ENCODE assay signal across 8 cellular contexts in the genomic region with DNA sequence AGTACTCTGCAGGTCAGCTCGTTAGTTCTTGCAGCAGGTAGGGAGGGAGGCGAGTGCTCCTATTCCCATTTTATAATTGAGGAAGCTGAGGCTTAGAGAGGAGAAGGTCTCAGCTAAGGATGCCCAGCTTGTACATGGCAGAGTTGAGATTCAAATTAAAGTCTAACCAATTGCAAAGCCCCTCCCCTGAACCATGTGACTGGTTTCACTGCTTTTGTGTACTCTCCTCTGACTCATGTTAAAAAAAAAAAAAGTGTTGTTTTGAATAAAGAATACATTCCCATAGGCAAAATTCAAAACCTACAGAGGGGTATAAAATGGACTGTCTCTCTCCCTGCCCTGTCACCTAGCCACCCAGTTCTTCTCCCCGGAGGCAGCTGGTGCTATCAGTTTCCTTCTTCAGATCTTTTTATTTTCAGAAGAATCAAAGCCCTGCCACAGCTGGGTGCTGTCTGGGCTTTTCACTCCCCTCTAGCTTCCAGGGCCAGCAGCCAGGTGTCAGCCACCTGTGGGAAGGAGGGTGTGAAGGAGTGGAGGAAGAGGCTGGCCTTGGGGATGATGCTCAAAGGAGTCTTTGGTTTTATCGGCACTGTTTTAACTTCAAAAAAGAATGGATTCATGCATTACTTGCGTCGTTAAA. TPM values are rescaled to one million over a fixed set of nuclear protein-coding genes. Genes with fewer than 3 reads are reported as not detected.
A peak's percentile ranks its signal among the peaks of the same experiment; 100 is the strongest.
DNase-seq lines count a peak whose midpoint lies in the region; ATAC-seq, FAIRE-seq and TF ChIP-seq lines count a peak whose summit lies in the region.

No MANE protein-coding gene starts in this region.

- peaks cover 55% of the 10 kb centered on the region for H3K79me2 ChIP-seq in keratinocyte (ENCODE audit: control insufficient read depth, insufficient read depth, low read length)

- H2AFZ ChIP-seq in keratinocyte (ENCODE audit: control insufficient read depth, low read length), result no peak overlapping the region

- no peaks in the 10 kb centered on the region for H3K9me3 Mint-ChIP-seq in activated CD8-positive, alpha-beta T cell treated with anti-CD3 and anti-CD28 coated beads, Interleukin-2, amount 10 ng/mL, durations not matched to agents 7 days and 5 days (ENCODE audit: insufficient read depth)

- dilution Hi-C loops in keratinocyte (cut with MboI; ENCODE audit: extremely low pct_ligation_motif_present, low sequenced_read_pairs), result no loop called here

- peaks cover 17% of the 10 kb centered on the region for H3K4me1 ChIP-seq in HUES48 (ENCODE audit: control insufficient read depth, insufficient read depth, low read length)
- peaks cover 20% of the 10 kb centered on the region for H3K4me1 ChIP-seq in keratinocyte (ENCODE audit: control insufficient read depth, extremely low read depth, insufficient read depth, low read length)

- POLR2A ChIA-PET in activated CD8-positive, alpha-beta T cell treated with anti-CD3 and anti-CD28 coated beads, Interleukin-2, amount 10 ng/mL, durations not matched to agents 7 days and 5 days (lab: Charles Lee), result interaction anchor here (1.2 kb wide), 1 partner anchor 100 kb away, joined by 4 read pairs; a partner anchor contains a TSS

- H3K27me3 ChIP-seq in HUES48 (ENCODE audit: control insufficient read depth, insufficient read depth, low read length) (peaks cover 8% of the 10 kb centered on the region), keratinocyte (ENCODE audit: control insufficient read depth, extremely low read depth, insufficient read depth, low read length) (no peaks in the 10 kb centered on the region)

- H3K27me3 Mint-ChIP-seq in activated CD8-positive, alpha-beta T cell treated with anti-CD3 and anti-CD28 coated beads, Interleukin-2, amount 10 ng/mL, durations not matched to agents 7 days and 5 days (ENCODE audit: low read depth), result no peaks in the 10 kb centered on the region

- H3K4me2 ChIP-seq in keratinocyte (ENCODE audit: control insufficient read depth, extremely low read depth, insufficient read depth, low read depth, low read length), result peak overlapping the region; percentile 47

- peak; percentile 85 for DNase-seq in ACHN
- peak; percentile 41 for DNase-seq in activated CD8-positive, alpha-beta T cell treated with anti-CD3 and anti-CD28 coated beads, Interleukin-2, amount 10 ng/mL, durations not matched to agents 7 days and 5 days
- DNase-seq in keratinocyte (ENCODE audit: low read depth, low spot score), result no peak
- no peak for DNase-seq in GM12892 (ENCODE audit: insufficient read length)
- DNase-seq in iPS-NIHi11 (ENCODE audit: low spot score), result no peak
- DNase-seq in posterior vena cava (ENCODE audit: low spot score), result no peak
- DNase-seq in NCI-H1092 (lab: John Stamatoyannopoulos, UW), result no peak

- CTCF ChIA-PET in activated CD8-positive, alpha-beta T cell treated with anti-CD3 and anti-CD28 coated beads, Interleukin-2, amount 10 ng/mL, durations not matched to agents 7 days and 5 days (lab: Charles Lee), result interaction anchor here (1.0 to 11.4 kb wide), 5 partner anchors 90 to 121 kb away, joined by 3 to 188 read pairs (median 3); a partner anchor contains a TSS

- H3K9me3 ChIP-seq in HUES48 (ENCODE audit: control insufficient read depth, insufficient read depth, low read length) (no peaks in the 10 kb centered on the region), keratinocyte (ENCODE audit: control insufficient read depth, low read depth, low read length) (no peaks in the 10 kb centered on the region)

- H3K4me3 Mint-ChIP-seq in activated CD8-positive, alpha-beta T cell treated with anti-CD3 and anti-CD28 coated beads, Interleukin-2, amount 10 ng/mL, durations not matched to agents 7 days and 5 days, result no peak overlapping the region

- intact Hi-C loops in posterior vena cava (cut with DNase I), result no loop called here

- H3K9ac ChIP-seq in HUES48 (ENCODE audit: low read depth, low read length) (no peak overlapping the region), keratinocyte (ENCODE audit: control insufficient read depth, extremely low read depth, insufficient read depth, low read length) (peak overlapping the region; percentile 65)

- H3K27ac ChIP-seq in HUES48 (ENCODE audit: low read depth, low read length) (peak overlapping the region; percentile 66), keratinocyte (ENCODE audit: control insufficient read depth, insufficient read depth, low read length) (peak overlapping the region; percentile 63)

- H3K36me3 Mint-ChIP-seq in activated CD8-positive, alpha-beta T cell treated with anti-CD3 and anti-CD28 coated beads, Interleukin-2, amount 10 ng/mL, durations not matched to agents 7 days and 5 days (ENCODE audit: low read depth), result peaks cover 39% of the 10 kb centered on the region

- no peaks in the 10 kb centered on the region for H3K9me1 ChIP-seq in keratinocyte (ENCODE audit: control insufficient read depth, extremely low read depth, insufficient read depth, low read length)

- H3K27ac Mint-ChIP-seq in activated CD8-positive, alpha-beta T cell treated with anti-CD3 and anti-CD28 coated beads, Interleukin-2, amount 10 ng/mL, durations not matched to agents 7 days and 5 days, result peak overlapping the region; percentile 69

- H3K36me3 ChIP-seq in HUES48 (ENCODE audit: control insufficient read depth, insufficient read depth, low read length), result peaks cover 27% of the 10 kb centered on the region
- peaks cover 18 to 19% of the 10 kb centered on the region in 2 experiments for H3K36me3 ChIP-seq in keratinocyte (ENCODE audit: control insufficient read depth in 2 of 2, extremely low read depth in 1 of 2, insufficient read depth in 2 of 2, low read length in 2 of 2)

- TF ChIP-seq CTCF in keratinocyte (optimal IDR thresholded peaks at IDR 0.05 in 1 of 3, IDR thresholded peaks at IDR 0.05 in 1 of 3, conservative IDR thresholded peaks at IDR 0.05 in 1 of 3; ENCODE audit: extremely low read depth in 1 of 3, insufficient read depth in 2 of 3, low read length in 3 of 3), result no peak

- no peak for TF ChIP-seq POLR2A in GM12892 (IDR thresholded peaks at IDR 0.05; ENCODE audit: low read depth, low read length)

- in situ Hi-C loops in ACHN (cut with HindIII; ENCODE audit: low pct_ligation_motif_present, low pct_unique_long_range_greater_than_20kb, low sequenced_read_pairs), result no loop called here

- peaks cover 43% of the 10 kb centered on the region for H3K4me1 Mint-ChIP-seq in activated CD8-positive, alpha-beta T cell treated with anti-CD3 and anti-CD28 coated beads, Interleukin-2, amount 10 ng/mL, durations not matched to agents 7 days and 5 days (ENCODE audit: low read depth)

- no peak for FAIRE-seq in keratinocyte (lab: Jason Lieb, UNC)
- no peak for FAIRE-seq in GM12892 (lab: Jason Lieb, UNC)

- H4K20me1 ChIP-seq in keratinocyte (ENCODE audit: control insufficient read depth, extremely low read depth, insufficient read depth, low read length), result no peaks in the 10 kb centered on the region

- no peak overlapping the region for H3K4me3 ChIP-seq in HUES48 (ENCODE audit: low read depth, low read length)
- peak overlapping the region in 1 of 3 experiments; percentile 4 for H3K4me3 ChIP-seq in keratinocyte (ENCODE audit: control insufficient read depth in 2 of 3, extremely low read depth in 1 of 3, insufficient read depth in 2 of 3, low read depth in 1 of 3, low read length in 3 of 3)

- peak; percentile 20 for ATAC-seq in activated CD8-positive, alpha-beta T cell treated with anti-CD3 and anti-CD28 coated beads, Interleukin-2, amount 10 ng/mL, durations not matched to agents 7 days and 5 days

RNA-seq across cellular contexts. Expression of a gene that starts 5.4 kb away (rescaled TPM):
- total RNA-seq in activated CD8-positive, alpha-beta T cell treated with anti-CD3 and anti-CD28 coated beads, Interleukin-2, amount 10 ng/mL, durations not matched to agents 7 days and 5 days, result 10 to 100 TPM; 62.3 to 70.6 TPM
- 84.8 to 95.4 TPM (median 90.5 TPM) in 3 replicates for polyA plus RNA-seq in keratinocyte
- polyA plus RNA-seq in keratinocyte (2011; ENCODE audit: low read depth), result 56.7 TPM
- polyA plus RNA-seq in keratinocyte (2011; cell fraction: cytosol; rRNA removed), result 48.4 and 89.7 TPM in 2 replicates
- polyA plus RNA-seq in keratinocyte (2011; cell fraction: nucleus; rRNA removed), result 43.2 and 46.3 TPM in 2 replicates
- polyA plus RNA-seq in keratinocyte (2012; ENCODE audit: low replicate concordance), result 56.6 and 118 TPM in 2 replicates
- polyA minus RNA-seq in keratinocyte, result 26.1 to 49.7 TPM (median 35.2 TPM) in 3 replicates
- 85.6 TPM for polyA minus RNA-seq in keratinocyte (2011; cell fraction: cytosol; rRNA and poly(A)+ RNA removed)
- polyA minus RNA-seq in keratinocyte (2011; cell fraction: nucleus; rRNA and poly(A)+ RNA removed), result 21.6 and 22.6 TPM in 2 replicates
- 34.6 TPM for polyA plus RNA-seq in GM12892 (2012; ENCODE audit: missing spikeins)
- total RNA-seq in posterior vena cava, result 10 to 100 TPM; 37.9 to 42.1 TPM

RNA-seq across cellular contexts. Expression of a gene that starts 24.4 kb away (rescaled TPM):
- under 1 TPM; 0.70 to 0.82 TPM for total RNA-seq in activated CD8-positive, alpha-beta T cell treated with anti-CD3 and anti-CD28 coated beads, Interleukin-2, amount 10 ng/mL, durations not matched to agents 7 days and 5 days
- polyA plus RNA-seq in keratinocyte, result 69.9 to 74.2 TPM (median 70.7 TPM) in 3 replicates
- polyA plus RNA-seq in keratinocyte (2011; ENCODE audit: low read depth), result 18.8 TPM
- 48.3 and 59.3 TPM in 2 replicates for polyA plus RNA-seq in keratinocyte (2011; cell fraction: cytosol; rRNA removed)
- 77.8 and 86.7 TPM in 2 replicates for polyA plus RNA-seq in keratinocyte (2011; cell fraction: nucleus; rRNA removed)
- polyA plus RNA-seq in keratinocyte (2012; ENCODE audit: low replicate concordance), result 28.4 and 57.7 TPM in 2 replicates
- polyA minus RNA-seq in keratinocyte, result 22.9 to 83.6 TPM (median 76.1 TPM) in 3 replicates
- polyA minus RNA-seq in keratinocyte (2011; cell fraction: cytosol; rRNA and poly(A)+ RNA removed), result 32.8 TPM
- polyA minus RNA-seq in keratinocyte (2011; cell fraction: nucleus; rRNA and poly(A)+ RNA removed), result 44.0 and 80.8 TPM in 2 replicates
- polyA plus RNA-seq in GM12892 (2012; ENCODE audit: missing spikeins), result 2.7 TPM
- total RNA-seq in posterior vena cava, result 1 to 10 TPM in 1 of 2 donors, under 1 TPM in 1; 0.65 to 1.9 TPM

RNA-seq across cellular contexts. Expression of a gene that starts 35.4 kb away (rescaled TPM):
- total RNA-seq in activated CD8-positive, alpha-beta T cell treated with anti-CD3 and anti-CD28 coated beads, Interleukin-2, amount 10 ng/mL, durations not matched to agents 7 days and 5 days, result not detected
- polyA plus RNA-seq in keratinocyte, result not detected in 3 replicates
- not detected for polyA plus RNA-seq in keratinocyte (2011; ENCODE audit: low read depth)
- not detected in 2 replicates for polyA plus RNA-seq in keratinocyte (2011; cell fraction: cytosol; rRNA removed)
- polyA plus RNA-seq in keratinocyte (2011; cell fraction: nucleus; rRNA removed), result not detected in 2 replicates
- not detected in 2 replicates for polyA plus RNA-seq in keratinocyte (2012; ENCODE audit: low replicate concordance)
- polyA minus RNA-seq in keratinocyte, result not detected in 3 replicates
- polyA minus RNA-seq in keratinocyte (2011; cell fraction: cytosol; rRNA and poly(A)+ RNA removed), result not detected
- not detected in 2 replicates for polyA minus RNA-seq in keratinocyte (2011; cell fraction: nucleus; rRNA and poly(A)+ RNA removed)
- polyA plus RNA-seq in GM12892 (2012; ENCODE audit: missing spikeins), result not detected
- 10 to 100 TPM in 1 of 2 donors, 1 to 10 TPM in 1; 5.6 to 17.4 TPM for total RNA-seq in posterior vena cava

Comparison
In these comparisons a context has a peak if more than half of its experiments do, and no peak if none do; other contexts are left out.
1. DNase-seq: peak in ACHN (single experiment) and activated CD8-positive, alpha-beta T cell treated with anti-CD3 and anti-CD28 coated beads, Interleukin-2, amount 10 ng/mL, durations not matched to agents 7 days and 5 days (single experiment); none in keratinocyte (single experiment), GM12892 (single experiment), iPS-NIHi11 (single experiment), posterior vena cava (single experiment) and NCI-H1092 (single experiment).
2. RNA of a gene that starts 35.4 kb away (total RNA-seq): 5.6 to 17.4 TPM in posterior vena cava; not detected in activated CD8-positive, alpha-beta T cell treated with anti-CD3 and anti-CD28 coated beads, Interleukin-2, amount 10 ng/mL, durations not matched to agents 7 days and 5 days; every median in the first group is over 4 times any median in the second.